Comparison of ENCODE assay signal across 21 cellular contexts in the genomic region with DNA sequence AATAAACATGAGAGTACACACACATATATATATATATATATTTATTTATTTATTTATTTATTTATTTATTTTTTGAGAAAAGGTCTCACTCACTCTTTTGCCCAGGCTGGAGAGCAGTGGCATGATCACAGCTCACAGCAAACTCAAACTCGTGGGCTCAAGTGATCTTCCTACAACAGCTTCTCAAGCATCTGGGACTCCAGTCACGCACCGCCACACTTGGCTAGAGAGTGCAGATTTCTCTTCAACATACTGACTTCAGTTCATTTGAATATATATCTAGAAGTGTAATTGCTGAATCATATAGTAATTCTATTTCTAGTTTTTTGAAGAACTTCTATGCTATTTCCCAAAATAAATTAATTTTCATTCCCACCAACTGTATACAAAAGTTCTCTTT.
DNase-seq lines count a peak whose midpoint lies in the region; FAIRE-seq and TF ChIP-seq lines count a peak whose summit lies in the region.
"Had no signal": no experiment of that assay in that cellular context is flagged by ENCODE, and none has a peak within 500 bp of the region (broad histone marks: within the 10 kb centered on the region; RNA-seq: fewer than 3 reads in every experiment).

No MANE protein-coding gene starts in this region.

- no peak overlapping the region for H3K27ac ChIP-seq in Karpas-422 (ENCODE audit: low read length)
- H3K27ac ChIP-seq: 22Rv1, BLaER1, C4-2B, GM23248 had no signal

- H3K9me2 ChIP-seq in Karpas-422 (replicated peaks; ENCODE audit: insufficient read depth, low read length), result no peaks in the 10 kb centered on the region

- H3K9me3 ChIP-seq in Karpas-422 (ENCODE audit: low read length), result no peaks in the 10 kb centered on the region
- H3K9me3 ChIP-seq: BLaER1 had no signal

- H3K4me3 ChIP-seq in Karpas-422 (ENCODE audit: low read length), result no peak overlapping the region
- H3K4me3 ChIP-seq: BLaER1, GM23248 had no signal

- FAIRE-seq in GM12891 (lab: Jason Lieb, UNC), result no peak
- FAIRE-seq: GM12892, GM19239, H1 had no signal

- no peaks in the 10 kb centered on the region for H3K27me3 ChIP-seq in Karpas-422 (ENCODE audit: low read length)
- H3K27me3 ChIP-seq: BLaER1 had no signal

- H3K79me2 ChIP-seq in Karpas-422 (ENCODE audit: low read length), result no peaks in the 10 kb centered on the region

- peaks cover 11% of the 10 kb centered on the region for H3K4me1 ChIP-seq in Karpas-422 (ENCODE audit: low read length)
- H3K4me1 ChIP-seq: BLaER1 had no signal

- TF ChIP-seq POLR2A in GM12891 (IDR thresholded peaks at IDR 0.05; ENCODE audit: low read depth, low read length), result no peak

- DNase-seq in DMS53 (lab: John Stamatoyannopoulos, UW) (peak; percentile 54), DMS53 treated with DMSO at 0.1 percent for 48 hours (lab: John Stamatoyannopoulos, UW; ENCODE audit: unreplicated experiment) (no peak), Karpas-422 (peak; percentile 71), left kidney (ENCODE audit: low read depth, low spot score) (peak; percentile 5), NCI-H146 (lab: John Stamatoyannopoulos, UW) (no peak), GM12891 (ENCODE audit: insufficient read length, low spot score) (no peak)
- DNase-seq: Calu3; CD4-positive, CD25-positive, alpha-beta regulatory T cell; CD8-positive, alpha-beta T cell; DMS153; DMS79 treated with DMSO at 0.1 percent for 48 hours; GF-D8; GM23248; H7; HCEC 1CT had no signal

- no peaks in the 10 kb centered on the region for H4K20me1 ChIP-seq in Karpas-422 (ENCODE audit: insufficient read depth, low read depth, low read length)
- H4K20me1 ChIP-seq: BLaER1 had no signal

- H3K9ac ChIP-seq in Karpas-422 (ENCODE audit: low read length), result no peak overlapping the region
- H3K9ac ChIP-seq: BLaER1, GM23248 had no signal

- no peak overlapping the region for H3K4me2 ChIP-seq in Karpas-422 (ENCODE audit: low read depth, low read length, poor library complexity, severe bottlenecking)
- H3K4me2 ChIP-seq: BLaER1 had no signal

- no peaks in the 10 kb centered on the region for H3K36me3 ChIP-seq in Karpas-422 (ENCODE audit: insufficient read depth, low read length)
- H3K36me3 ChIP-seq: BLaER1 had no signal

- H2AFZ ChIP-seq in Karpas-422 (ENCODE audit: low read length), result no peak overlapping the region
- H2AFZ ChIP-seq: GM23248 had no signal

TF ChIP-seq in GM12891, 5 proteins besides CTCF, POLR2A, EP300 and RAD21:
- TF ChIP-seq POU2F2 (IDR thresholded peaks at IDR 0.05; ENCODE audit: low read depth, low read length) (no peak), SPI1 (IDR thresholded peaks at IDR 0.05; ENCODE audit: low read depth, low read length) (no peak), TAF1 (IDR thresholded peaks at IDR 0.05; ENCODE audit: low read depth, low read length) (no peak), POLR2AphosphoS5 (IDR thresholded peaks at IDR 0.05; ENCODE audit: low read depth, low read length) (no peak), PAX5 (IDR thresholded peaks at IDR 0.05; ENCODE audit: insufficient read depth, low read length, severe bottlenecking) (no peak)

Comparison
In these comparisons a context has a peak if more than half of its experiments do, and no peak if none do; other contexts are left out.
1. DNase-seq: peak in DMS53 (single experiment), Karpas-422 (single experiment) and left kidney (single experiment); none in DMS53 treated with DMSO at 0.1 percent for 48 hours (single experiment), NCI-H146 (single experiment) and GM12891 (single experiment).